In the genomic region with DNA sequence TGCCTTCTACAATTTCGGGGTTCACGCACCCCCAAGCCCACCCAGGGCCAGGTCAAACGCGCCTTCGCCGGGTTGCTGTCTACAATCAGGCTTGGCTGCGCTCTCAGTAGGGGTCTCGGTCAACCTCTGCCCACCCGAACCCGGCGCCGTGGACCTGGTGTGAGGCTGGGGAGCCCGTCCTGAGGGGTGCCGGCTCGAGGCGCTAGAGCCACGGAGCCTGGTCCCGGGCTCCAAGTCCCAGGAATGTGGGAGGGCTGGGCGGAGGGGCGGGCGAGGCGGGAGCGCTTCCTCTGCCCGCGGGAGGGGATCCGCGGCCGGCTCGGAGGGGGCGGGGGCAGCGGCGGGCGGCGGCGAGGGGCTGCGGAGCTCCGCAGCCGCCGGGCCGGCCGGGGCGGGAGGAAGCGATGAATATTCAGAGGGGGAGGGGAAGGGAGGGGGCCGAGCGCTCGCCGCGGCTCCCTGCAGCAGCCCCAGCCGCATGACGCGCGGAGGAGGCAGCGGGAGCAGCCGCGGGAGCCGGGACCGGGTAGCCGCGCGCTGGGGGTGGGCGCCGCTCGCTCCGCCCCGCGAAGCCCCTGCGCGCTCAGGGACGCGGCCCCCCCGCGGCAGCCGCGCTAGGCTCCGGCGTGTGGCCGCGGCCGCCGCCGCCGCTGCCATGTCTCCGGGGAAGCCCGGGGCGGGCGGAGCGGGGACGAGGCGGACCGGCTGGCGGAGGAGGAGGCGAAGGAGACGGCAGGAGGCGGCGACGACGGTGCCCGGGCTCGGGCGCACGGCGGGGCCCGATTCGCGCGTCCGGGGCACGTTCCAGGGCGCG, we compare ENCODE assay signal across 8 cellular contexts. TPM values are rescaled to one million over a fixed set of nuclear protein-coding genes. Genes with fewer than 3 reads are reported as not detected.
DNase-seq lines count a peak whose midpoint lies in the region; ATAC-seq and TF ChIP-seq lines count a peak whose summit lies in the region.

TSS of gene PTPRJ (plus strand) at position 467 of the 814 bp plus-strand sequence. CDS start 354 bp downstream, outside the sequence.

- ATAC-seq in GM19395 (IDR thresholded peaks at IDR 0.05; ENCODE audit: unreplicated experiment): peak; percentile 39
- peak; percentile 26 for ATAC-seq in HG03558 (IDR thresholded peaks at IDR 0.05; ENCODE audit: extremely low read depth, unreplicated experiment)
- peak; percentile 74 to 81 for ATAC-seq in right cardiac atrium

- intact Hi-C loops in right cardiac atrium (cut with DNase I) (no loop called here), prostate gland (cut with DNase I) (no loop called here)

- peak within 1 kb of the TSS; percentile 95 for H3K4me3 ChIP-seq in right cardiac atrium (ENCODE audit: low read length)
- peak within 1 kb of the TSS; percentile 72 to 91 for H3K4me3 ChIP-seq in prostate gland

- H3K4me1 ChIP-seq in right cardiac atrium (ENCODE audit: control insufficient read depth, insufficient read depth, low read length) (no peaks in the 10 kb centered on the region), prostate gland (replicated peaks) (peaks cover 2% of the 10 kb centered on the region)

- H3K27ac ChIP-seq in angular gyrus (ENCODE audit: low read depth, low read length) (peak within 1 kb of the TSS; percentile 84), right cardiac atrium (ENCODE audit: low read length) (peak within 1 kb of the TSS; percentile 74), prostate gland (peak within 1 kb of the TSS; percentile 87 to 91)

- peak in 9 of 14 donors; percentile 22 to 70 (median 44) for DNase-seq in C1 segment of cervical spinal cord (lab: John Stamatoyannopoulos, UW)
- peak; percentile 50 to 71 (median 52) for DNase-seq in T-helper 1 cell
- peak; percentile 58 to 83 (median 82) for DNase-seq in right cardiac atrium
- peak; percentile 66 for DNase-seq in prostate gland (ENCODE audit: low spot score)
- no peak for DNase-seq in NCI-H1048 (lab: John Stamatoyannopoulos, UW)

- WGBS in right cardiac atrium: under 1% methylated on average over 110 of the region's 110 CpGs
- WGBS in prostate gland: under 1% methylated on average over 59 of the region's 110 CpGs

- no peak for TF ChIP-seq POLR2A in prostate gland (IDR thresholded peaks at IDR 0.05)

- H3K36me3 ChIP-seq in prostate gland: no peaks in the 10 kb centered on the region

- peak in 1 of 4 experiments; percentile 5 for TF ChIP-seq CTCF in prostate gland (IDR thresholded peaks at IDR 0.05)

- H3K9me3 ChIP-seq in right cardiac atrium (ENCODE audit: control insufficient read depth, low read length): no peaks in the 10 kb centered on the region
- H3K9me3 ChIP-seq in prostate gland: no peaks in the 10 kb centered on the region

- H3K27me3 ChIP-seq in right cardiac atrium (ENCODE audit: control insufficient read depth, insufficient read depth) (no peaks in the 10 kb centered on the region), prostate gland (replicated peaks; ENCODE audit: insufficient read depth) (no peaks in the 10 kb centered on the region)

RNA-seq across cellular contexts. Expression of gene PTPRJ, which starts in this region (rescaled TPM):
- total RNA-seq in right cardiac atrium (1 to 10 TPM; 6.0 to 8.7 (median 7.0) TPM), prostate gland (10 to 100 TPM; 24.9 to 48.0 TPM)
- polyA plus RNA-seq in right cardiac atrium: 1.8 TPM

Comparison
In these comparisons a context has a peak if more than half of its experiments do, and no peak if none do; other contexts are left out.
1. ATAC-seq: peak in every context shown above with its lines; median percentile 78 in right cardiac atrium; 39 in GM19395; 26 in HG03558.